10 cellular contexts compared by ENCODE assay signal in the genomic region with DNA sequence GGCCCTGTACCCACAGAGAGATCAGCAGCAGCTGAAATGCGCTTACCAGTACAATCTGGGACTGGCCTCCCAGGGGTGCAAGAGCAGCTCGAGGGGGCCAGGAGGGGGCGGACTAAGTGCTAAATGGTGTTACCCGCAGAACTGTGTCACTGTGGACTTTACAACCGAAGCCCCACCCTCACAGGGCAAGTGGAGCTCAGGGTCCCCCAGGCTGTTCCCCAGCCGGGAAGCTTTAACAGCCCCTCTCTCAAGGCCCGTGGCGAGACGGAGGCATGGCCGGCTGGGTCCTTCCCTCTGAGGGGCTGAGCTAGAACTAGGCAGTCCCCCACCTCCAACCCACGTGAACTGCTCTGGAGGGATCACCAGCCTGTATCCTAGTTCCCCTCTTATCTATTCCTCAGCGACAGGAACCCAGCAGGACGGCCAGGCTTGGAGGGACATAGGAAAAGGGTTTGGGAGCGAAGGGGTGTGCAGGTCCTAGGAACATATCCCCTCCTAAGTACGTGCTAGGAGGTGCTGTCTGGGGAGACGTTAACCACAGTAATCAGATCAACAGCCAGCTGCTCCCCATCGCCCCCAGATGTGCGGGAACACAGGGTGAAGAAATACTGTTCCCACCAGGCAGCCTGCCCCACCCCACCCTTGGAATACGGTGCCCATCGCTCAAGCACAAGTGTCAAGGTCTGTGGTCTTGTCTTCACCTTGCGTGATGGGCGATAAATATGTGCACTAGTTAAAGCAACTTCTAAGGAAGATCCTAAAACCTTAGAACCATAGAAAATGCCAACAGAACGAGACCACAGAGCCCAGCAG. TPM values are rescaled to one million over a fixed set of nuclear protein-coding genes. Genes with fewer than 3 reads are reported as not detected.
DNase-seq lines count a peak whose midpoint lies in the region; ATAC-seq, FAIRE-seq and TF ChIP-seq lines count a peak whose summit lies in the region.
"Had no signal": no experiment of that assay in that cellular context is flagged by ENCODE, and none has a peak within 500 bp of the region (broad histone marks: within the 10 kb centered on the region; RNA-seq: fewer than 3 reads in every experiment).

No MANE protein-coding gene starts in this region.

- 90% methylated on average over 13 of the region's 23 CpGs for WGBS in SK-N-SH (ENCODE audit: low lambda C conversion rate)
- 86 to 90% methylated on average over 23 of the region's 23 CpGs for WGBS in pancreas, 2 donors

- ATAC-seq in SK-N-SH treated with all-trans-retinoic acid at 6 μM for 48 hours (no peak), lower lobe of right lung (no peak), pancreas (no peak)

- POLR2A ChIA-PET in SK-N-SH (lab: Yijun Ruan, JAX): interaction anchor here (1.2 to 1.4 kb wide), 2 partner anchors 117 to 136 kb away, joined by 3 to 4 read pairs; no protein-coding TSS in a partner anchor

- peaks cover 22% of the 10 kb centered on the region for H3K36me3 Mint-ChIP-seq in activated naive CD4-positive, alpha-beta T cell treated with anti-CD3 and anti-CD28 coated beads, Interleukin-2, amount 10 ng/mL, durations not matched to agents 7 days and 5 days

- H3K9me3 Mint-ChIP-seq in activated naive CD4-positive, alpha-beta T cell treated with anti-CD3 and anti-CD28 coated beads, Interleukin-2, amount 10 ng/mL, durations not matched to agents 7 days and 5 days: no peaks in the 10 kb centered on the region

- no peaks in the 10 kb centered on the region for H3K9me3 ChIP-seq in SK-N-SH
- no peaks in the 10 kb centered on the region for H3K9me3 ChIP-seq in lower lobe of right lung
- no peaks in the 10 kb centered on the region for H3K9me3 ChIP-seq in pancreas

- TF ChIP-seq RAD21 in SK-N-SH (IDR thresholded peaks at IDR 0.05; ENCODE audit: low read length): no peak

- H3F3A ChIP-seq in SK-N-SH (replicated peaks; ENCODE audit: insufficient read depth): peaks cover 61% of the 10 kb centered on the region

- peak overlapping the region; percentile 76 for H3K4me2 ChIP-seq in SK-N-SH

- peaks cover 88% of the 10 kb centered on the region for H3K79me2 ChIP-seq in SK-N-SH (ENCODE audit: insufficient read depth)

- H4K20me1 ChIP-seq in SK-N-SH (ENCODE audit: insufficient read depth): no peaks in the 10 kb centered on the region; the same call in 1 of the 2 replicates

- DNase-seq in SK-N-SH (no peak), lower lobe of right lung (no peak), SIG-M5 (lab: John Stamatoyannopoulos, UW) (no peak), pancreas (no peak), AML-193 (lab: John Stamatoyannopoulos, UW) (no peak)
- DNase-seq in activated naive CD4-positive, alpha-beta T cell treated with anti-CD3 and anti-CD28 coated beads, Interleukin-2, amount 10 ng/mL, durations not matched to agents 7 days and 5 days: no peak
- DNase-seq: 8988T, NCI-H524 had no signal

- H3K27me3 ChIP-seq in SK-N-SH (ENCODE audit: insufficient read depth) (no peaks in the 10 kb centered on the region), lower lobe of right lung (ENCODE audit: low read depth) (no peaks in the 10 kb centered on the region), pancreas (no peaks in the 10 kb centered on the region)

- no peak for FAIRE-seq in pancreas (lab: Jason Lieb, UNC)

- H3K4me3 ChIP-seq in SK-N-SH (ENCODE audit: low read depth in 2 of 2, low read length in 1 of 2) (no peak overlapping the region), lower lobe of right lung (no peak overlapping the region), pancreas (no peak overlapping the region)

- no peaks in the 10 kb centered on the region for H3K27me3 Mint-ChIP-seq in activated naive CD4-positive, alpha-beta T cell treated with anti-CD3 and anti-CD28 coated beads, Interleukin-2, amount 10 ng/mL, durations not matched to agents 7 days and 5 days

- no peak overlapping the region for H3K4me3 Mint-ChIP-seq in activated naive CD4-positive, alpha-beta T cell treated with anti-CD3 and anti-CD28 coated beads, Interleukin-2, amount 10 ng/mL, durations not matched to agents 7 days and 5 days

- CTCF ChIA-PET in SK-N-SH (lab: Yijun Ruan, JAX): interaction anchor here (0.6 to 2.5 kb wide), 7 partner anchors 10 to 160 kb away, joined by 3 to 9 read pairs (median 4); partner anchors contain the start of gene ZBTB17
- CTCF ChIA-PET in activated naive CD4-positive, alpha-beta T cell treated with anti-CD3 and anti-CD28 coated beads, Interleukin-2, amount 10 ng/mL, durations not matched to agents 7 days and 5 days (lab: Charles Lee): interaction anchor here (0.6 to 1.8 kb wide), 5 partner anchors 8 to 156 kb away, joined by 3 to 5 read pairs (median 3); no protein-coding TSS in a partner anchor

- intact Hi-C loops in lower lobe of right lung (cut with DNase I): no loop called here
- intact Hi-C loops in pancreas (cut with DNase I): no loop called here

- no peaks in the 10 kb centered on the region for H3K9me2 ChIP-seq in SK-N-SH

- no peak overlapping the region for H2AFZ ChIP-seq in SK-N-SH (ENCODE audit: low read depth)

- no peak for TF ChIP-seq EP300 in SK-N-SH (IDR thresholded peaks at IDR 0.05; ENCODE audit: borderline replicate concordance in 1 of 2, low read depth in 1 of 2, low read length in 1 of 2)

- TF ChIP-seq CTCF in SK-N-SH (IDR thresholded peaks at IDR 0.05) (no peak), lower lobe of right lung (IDR thresholded peaks at IDR 0.05) (no peak), pancreas (IDR thresholded peaks at IDR 0.05) (no peak)

- H3K27ac Mint-ChIP-seq in activated naive CD4-positive, alpha-beta T cell treated with anti-CD3 and anti-CD28 coated beads, Interleukin-2, amount 10 ng/mL, durations not matched to agents 7 days and 5 days: peak overlapping the region; percentile 17

- H3K9ac ChIP-seq in SK-N-SH: peak overlapping the region; percentile 57; the same call in 1 of the 2 replicates

- H3K36me3 ChIP-seq in SK-N-SH (replicated peaks in 1 of 2; ENCODE audit: control insufficient read depth in 1 of 2, insufficient read depth in 2 of 2, low read length in 1 of 2) (peaks cover 8 to 22% of the 10 kb centered on the region in 2 experiments), lower lobe of right lung (peaks cover 18% of the 10 kb centered on the region), pancreas (peaks cover 2 to 5% (median 3%) of the 10 kb centered on the region in 3 donors)

- peaks cover 69 to 77% of the 10 kb centered on the region in 2 experiments for H3K4me1 ChIP-seq in SK-N-SH (ENCODE audit: control insufficient read depth in 1 of 2, insufficient read depth in 2 of 2, low read depth in 1 of 2, low read length in 1 of 2)
- H3K4me1 ChIP-seq in lower lobe of right lung: peaks cover 79% of the 10 kb centered on the region
- H3K4me1 ChIP-seq in pancreas: peaks cover 18 to 33% (median 21%) of the 10 kb centered on the region in 3 donors

- H3K27ac ChIP-seq in SK-N-SH (ENCODE audit: low read depth in 2 of 2, low read length in 1 of 2) (peak overlapping the region; percentile 85 to 93), lower lobe of right lung (peak overlapping the region; percentile 59), temporal lobe (ENCODE audit: low read depth, low read length) (peak overlapping the region; percentile 63), pancreas (peak overlapping the region in 2 of 4 donors; percentile 83 to 85)

- H3K4me1 Mint-ChIP-seq in activated naive CD4-positive, alpha-beta T cell treated with anti-CD3 and anti-CD28 coated beads, Interleukin-2, amount 10 ng/mL, durations not matched to agents 7 days and 5 days: peaks cover 71% of the 10 kb centered on the region

TF ChIP-seq in SK-N-SH treated with all-trans-retinoic acid at 6 μM for 48 hours, 23 proteins besides CTCF, POLR2A, EP300 and RAD21 (continues in another document):
- no peak for TF ChIP-seq OSR1 (CRISPR knock-in tag; IDR thresholded peaks at IDR 0.05)
- TF ChIP-seq CSDC2 (CRISPR knock-in tag; IDR thresholded peaks at IDR 0.05): no peak
- TF ChIP-seq ISL1 (CRISPR knock-in tag; IDR thresholded peaks at IDR 0.05): no peak
- no peak for TF ChIP-seq POU6F1 (CRISPR knock-in tag; IDR thresholded peaks at IDR 0.05; ENCODE audit: borderline replicate concordance, low read depth)
- no peak for TF ChIP-seq ZC3H10 (CRISPR knock-in tag; IDR thresholded peaks at IDR 0.05)
- no peak for TF ChIP-seq ARNTL (CRISPR knock-in tag; IDR thresholded peaks at IDR 0.05; ENCODE audit: borderline replicate concordance, low read depth)
- TF ChIP-seq CREB5 (CRISPR knock-in tag; IDR thresholded peaks at IDR 0.05; ENCODE audit: low read depth): no peak
- no peak for TF ChIP-seq ESRRG (CRISPR knock-in tag; IDR thresholded peaks at IDR 0.05)

RNA-seq across cellular contexts. Expression of gene ZBTB17, which starts 24.4 kb away (rescaled TPM):
- polyA plus RNA-seq in SK-N-SH (2012; rRNA removed): 54.1 and 56.4 TPM in 2 replicates
- polyA plus RNA-seq in SK-N-SH (2012; cell fraction: cytosol; rRNA removed): 13.7 and 23.4 TPM in 2 replicates
- 205 and 268 TPM in 2 replicates for polyA plus RNA-seq in SK-N-SH (2012; cell fraction: nucleus; rRNA removed)
- 37.7 TPM for total RNA-seq in lower lobe of right lung
- total RNA-seq in temporal lobe: 26.3 TPM
- 10 to 100 TPM; 16.2 to 24.3 (median 16.7) TPM for total RNA-seq in pancreas
- polyA plus RNA-seq in pancreas: 100 to 1,000 TPM in 1 of 2 donors, 10 to 100 TPM in 1; 90.5 to 106 TPM

RNA-seq across cellular contexts. Expression of gene SRARP, which starts 52.5 kb away (rescaled TPM):
- polyA plus RNA-seq in SK-N-SH (2012; rRNA removed) (not detected in 2 replicates), pancreas (not detected)
- polyA plus RNA-seq in SK-N-SH (2012; cell fraction: cytosol; rRNA removed): not detected in 2 replicates
- polyA plus RNA-seq in SK-N-SH (2012; cell fraction: nucleus; rRNA removed): not detected in 2 replicates
- total RNA-seq in lower lobe of right lung (0.21 TPM), temporal lobe (1.5 TPM), pancreas (not detected)
